7 cellular contexts compared by ENCODE assay signal in genomic region chr12:106956048-106956935, GRCh38. TPM values are rescaled to one million over a fixed set of nuclear protein-coding genes. Genes with fewer than 3 reads are reported as not detected.
DNase-seq lines count a peak whose midpoint lies in the region; ATAC-seq, FAIRE-seq and TF ChIP-seq lines count a peak whose summit lies in the region.

No MANE protein-coding gene starts in this region.

- no peaks in the 10 kb centered on the region for H3K27me3 ChIP-seq in keratinocyte (ENCODE audit: control insufficient read depth, extremely low read depth, insufficient read depth, low read length)
- H3K27me3 ChIP-seq in spleen (replicated peaks in 1 of 7) = no peaks in the 10 kb centered on the region

- no peaks in the 10 kb centered on the region for H4K20me1 ChIP-seq in keratinocyte (ENCODE audit: control insufficient read depth, extremely low read depth, insufficient read depth, low read length)

- H3K4me1 ChIP-seq in keratinocyte (ENCODE audit: control insufficient read depth, extremely low read depth, insufficient read depth, low read length) (peaks cover 26% of the 10 kb centered on the region), spleen (peaks cover 10 to 64% (median 31%) of the 10 kb centered on the region in 6 donors)

- H3K9ac ChIP-seq in keratinocyte (ENCODE audit: control insufficient read depth, extremely low read depth, insufficient read depth, low read length) = peak overlapping the region; percentile 81

- no peaks in the 10 kb centered on the region for H3K27me3 Mint-ChIP-seq in activated B cell treated with CpG ODN at 0.5 μM for 24 hours

- ATAC-seq in HG02840 (IDR thresholded peaks at IDR 0.05; ENCODE audit: low FRiP score, unreplicated experiment) (peak; percentile 36), activated B cell treated with CpG ODN at 0.5 μM for 24 hours (ENCODE audit: low read depth) (peak; percentile 14)

- H3K36me3 Mint-ChIP-seq in activated B cell treated with CpG ODN at 0.5 μM for 24 hours (ENCODE audit: low read depth) = peaks cover 8% of the 10 kb centered on the region

- no peaks in the 10 kb centered on the region for H3K9me3 ChIP-seq in keratinocyte (ENCODE audit: control insufficient read depth, low read depth, low read length)
- H3K9me3 ChIP-seq in spleen = no peaks in the 10 kb centered on the region

- H3K4me2 ChIP-seq in keratinocyte (ENCODE audit: control insufficient read depth, extremely low read depth, insufficient read depth, low read depth, low read length) = peak overlapping the region; percentile 88

- peaks cover 35% of the 10 kb centered on the region for H3K79me2 ChIP-seq in keratinocyte (ENCODE audit: control insufficient read depth, insufficient read depth, low read length)

- H3K4me3 ChIP-seq in keratinocyte (ENCODE audit: control insufficient read depth in 2 of 3, extremely low read depth in 1 of 3, insufficient read depth in 2 of 3, low read depth in 1 of 3, low read length in 3 of 3) (peak overlapping the region; percentile 84 to 92 (median 89)), spleen (peak overlapping the region; percentile 72 to 97 (median 88))

- H3K36me3 ChIP-seq in keratinocyte (ENCODE audit: control insufficient read depth in 2 of 2, extremely low read depth in 1 of 2, insufficient read depth in 2 of 2, low read length in 2 of 2) = no peaks in the 10 kb centered on the region
- H3K36me3 ChIP-seq in spleen = no peaks in the 10 kb centered on the region

- H3K27ac Mint-ChIP-seq in activated B cell treated with CpG ODN at 0.5 μM for 24 hours = peak overlapping the region; percentile 84

- intact Hi-C loops in activated B cell treated with CpG ODN at 0.5 μM for 24 hours (cut with micrococcal nuclease) (loop anchor here (1.0 to 10.0 kb wide), 8 partner anchors 17 to 1849 kb away; partner anchors contain the start of genes CKAP4, CORO1C, MTERF2 and PWP1), spleen (cut with DNase I; ENCODE audit: low total_unique reads) (no loop called here)

- dilution Hi-C loops in keratinocyte (cut with MboI; ENCODE audit: extremely low pct_ligation_motif_present, low sequenced_read_pairs) = no loop called here

- 0 to 1% (median 0%) methylated on average over 40 to 47 of the region's 47 CpGs for WGBS in spleen, 5 donors

- H3K9me3 Mint-ChIP-seq in activated B cell treated with CpG ODN at 0.5 μM for 24 hours = no peaks in the 10 kb centered on the region

- H3K4me1 Mint-ChIP-seq in activated B cell treated with CpG ODN at 0.5 μM for 24 hours = peaks cover 24% of the 10 kb centered on the region

- H2AFZ ChIP-seq in keratinocyte (ENCODE audit: control insufficient read depth, low read length) = peak overlapping the region; percentile 75

- H3K27ac ChIP-seq in keratinocyte (ENCODE audit: control insufficient read depth, insufficient read depth, low read length) (peak overlapping the region; percentile 56), spleen (peak overlapping the region; percentile 86 to 97 (median 95))

- no peak for FAIRE-seq in keratinocyte (lab: Jason Lieb, UNC)

- TF ChIP-seq POLR2A in spleen (IDR thresholded peaks at IDR 0.05) = peak in 1 of 3 donors; percentile 4

- in situ Hi-C loops in GM13977 (cut with MboI; ENCODE audit: low pct_unique_long_range_greater_than_20kb, low sequenced_read_pairs, unreplicated experiment) = no loop called here

- CTCF ChIA-PET in activated B cell treated with CpG ODN at 0.5 μM for 24 hours (lab: Charles Lee) = interaction anchor here (1.0 kb wide), 1 partner anchor 674 kb away, joined by 3 read pairs; no protein-coding TSS in a partner anchor

- no peaks in the 10 kb centered on the region for H3K9me1 ChIP-seq in keratinocyte (ENCODE audit: control insufficient read depth, extremely low read depth, insufficient read depth, low read length)

- TF ChIP-seq CTCF in GM13977 (IDR thresholded peaks at IDR 0.05; ENCODE audit: extremely low read depth, insufficient read depth, missing control alignments) = peak; percentile 31
- TF ChIP-seq CTCF in activated B cell treated with CpG ODN at 0.5 μM for 24 hours (IDR thresholded peaks at IDR 0.05) = no peak
- TF ChIP-seq CTCF in keratinocyte (optimal IDR thresholded peaks at IDR 0.05 in 1 of 3, IDR thresholded peaks at IDR 0.05 in 1 of 3, conservative IDR thresholded peaks at IDR 0.05 in 1 of 3; ENCODE audit: extremely low read depth in 1 of 3, insufficient read depth in 2 of 3, low read length in 3 of 3) = peak in 1 of 3 experiments; percentile 17
- TF ChIP-seq CTCF in spleen (IDR thresholded peaks at IDR 0.05 in 8 of 11, conservative IDR thresholded peaks at IDR 0.05 in 3 of 11) = peak in 3 of 11 experiments; percentile 10 to 23 (median 18)

- peak overlapping the region; percentile 96 for H3K4me3 Mint-ChIP-seq in activated B cell treated with CpG ODN at 0.5 μM for 24 hours

- peak; percentile 71 for DNase-seq in GM13977 (ENCODE audit: low spot score)
- DNase-seq in NCI-H2029 (lab: John Stamatoyannopoulos, UW) = peak; percentile 23
- DNase-seq in activated B cell treated with CpG ODN at 0.5 μM for 24 hours = peak; percentile 25
- peak; percentile 47 for DNase-seq in central memory CD4-positive, alpha-beta T cell
- no peak for DNase-seq in keratinocyte (ENCODE audit: low read depth, low spot score)
- DNase-seq in spleen = peak; percentile 92

- POLR2A ChIA-PET in activated B cell treated with CpG ODN at 0.5 μM for 24 hours (lab: Charles Lee) = interaction anchor here (0.9 to 1.8 kb wide), 7 partner anchors 18 to 653 kb away, joined by 3 to 9 read pairs (median 4); partner anchors contain the start of genes CRY1, MTERF2 and POLR3B

RNA-seq across cellular contexts. Expression of gene TMEM263, which starts 0.6 kb away (rescaled TPM):
- 10.5 and 15.1 TPM in 2 replicates for total RNA-seq in activated B cell treated with CpG ODN at 0.5 μM for 24 hours
- 10.8 to 22.6 TPM (median 22.0 TPM) in 3 replicates for polyA plus RNA-seq in keratinocyte
- 5.8 TPM for polyA plus RNA-seq in keratinocyte (2011; ENCODE audit: low read depth)
- 14.4 and 17.1 TPM in 2 replicates for polyA plus RNA-seq in keratinocyte (2011; cell fraction: cytosol; rRNA removed)
- polyA plus RNA-seq in keratinocyte (2011; cell fraction: nucleus; rRNA removed) = 13.3 and 17.1 TPM in 2 replicates
- 11.1 and 27.5 TPM in 2 replicates for polyA plus RNA-seq in keratinocyte (2012; ENCODE audit: low replicate concordance)
- 10.1 to 30.9 TPM (median 13.1 TPM) in 3 replicates for polyA minus RNA-seq in keratinocyte
- polyA minus RNA-seq in keratinocyte (2011; cell fraction: cytosol; rRNA and poly(A)+ RNA removed) = 21.5 TPM
- polyA minus RNA-seq in keratinocyte (2011; cell fraction: nucleus; rRNA and poly(A)+ RNA removed) = 6.2 and 17.7 TPM in 2 replicates
- 10 to 100 TPM; 26.7 to 38.1 (median 33.0) TPM for total RNA-seq in spleen
- polyA plus RNA-seq in spleen = 10 to 100 TPM in 2 of 3 donors, 1 to 10 TPM in 1; 9.6 to 15.8 (median 14.0) TPM

RNA-seq across cellular contexts. Expression of gene MTERF2, which starts 30.7 kb away (rescaled TPM):
- total RNA-seq in activated B cell treated with CpG ODN at 0.5 μM for 24 hours (8.3 and 9.4 TPM in 2 replicates), spleen (10 to 100 TPM in 3 of 7 donors, 1 to 10 TPM in 4; 7.9 to 21.2 (median 9.7) TPM)
- polyA plus RNA-seq in keratinocyte (5.0 to 9.6 TPM (median 7.1 TPM) in 3 replicates), spleen (10 to 100 TPM in 1 of 3 donors, 1 to 10 TPM in 2; 6.8 to 11.5 (median 9.7) TPM)
- polyA plus RNA-seq in keratinocyte (2011; ENCODE audit: low read depth) = 6.1 TPM
- polyA plus RNA-seq in keratinocyte (2011; cell fraction: cytosol; rRNA removed) = 2.8 and 6.0 TPM in 2 replicates
- polyA plus RNA-seq in keratinocyte (2011; cell fraction: nucleus; rRNA removed) = 17.4 and 19.5 TPM in 2 replicates
- 5.4 and 6.7 TPM in 2 replicates for polyA plus RNA-seq in keratinocyte (2012; ENCODE audit: low replicate concordance)
- polyA minus RNA-seq in keratinocyte = 1.5 to 4.1 TPM in 2 of 3 replicates, not detected in the other
- not detected for polyA minus RNA-seq in keratinocyte (2011; cell fraction: cytosol; rRNA and poly(A)+ RNA removed)
- polyA minus RNA-seq in keratinocyte (2011; cell fraction: nucleus; rRNA and poly(A)+ RNA removed) = 2.1 and 3.5 TPM in 2 replicates
